In genomic region chr12:57090924-57091632, GRCh38 we compare ENCODE assay signal across 7 cellular contexts.
DNase-seq lines count a peak whose midpoint lies in the region; ATAC-seq lines count a peak whose summit lies in the region.
"Had no signal": no experiment of that assay in that cellular context is flagged by ENCODE, and none has a peak within 500 bp of the region (broad histone marks: within the 10 kb centered on the region; RNA-seq: fewer than 3 reads in every experiment).

No MANE protein-coding gene starts in this region.

- H3K4me3 Mint-ChIP-seq in stimulated activated naive CD8-positive, alpha-beta T cell treated with anti-CD3 and anti-CD28 coated beads, Interleukin-15, amount 100 ng/mL, for 72 hours = peak overlapping the region; percentile 68 to 93

- H3K27me3 Mint-ChIP-seq in stimulated activated naive CD8-positive, alpha-beta T cell treated with anti-CD3 and anti-CD28 coated beads, Interleukin-15, amount 100 ng/mL, for 72 hours = no peaks in the 10 kb centered on the region

- peak; percentile 9 for DNase-seq in NCI-H2227 (lab: John Stamatoyannopoulos, UW; ENCODE audit: unreplicated experiment)
- no peak for DNase-seq in NCI-H2227 treated with DMSO at 0.1 percent for 48 hours (lab: John Stamatoyannopoulos, UW)
- DNase-seq in fibroblast of gingiva (ENCODE audit: low read depth) = peak; percentile 69
- DNase-seq in stimulated activated naive CD8-positive, alpha-beta T cell treated with anti-CD3 and anti-CD28 coated beads, Interleukin-15, amount 100 ng/mL, for 72 hours = no peak
- DNase-seq: NCI-H446 had no signal

- no peak overlapping the region for H3K27ac Mint-ChIP-seq in stimulated activated naive CD8-positive, alpha-beta T cell treated with anti-CD3 and anti-CD28 coated beads, Interleukin-15, amount 100 ng/mL, for 72 hours

- H3K4me1 Mint-ChIP-seq in stimulated activated naive CD8-positive, alpha-beta T cell treated with anti-CD3 and anti-CD28 coated beads, Interleukin-15, amount 100 ng/mL, for 72 hours = peaks cover 72% of the 10 kb centered on the region

- H3K9me3 Mint-ChIP-seq in stimulated activated naive CD8-positive, alpha-beta T cell treated with anti-CD3 and anti-CD28 coated beads, Interleukin-15, amount 100 ng/mL, for 72 hours = no peaks in the 10 kb centered on the region

- ATAC-seq in stimulated activated naive CD8-positive, alpha-beta T cell treated with anti-CD3 and anti-CD28 coated beads, Interleukin-15, amount 100 ng/mL, for 72 hours = no peak
- ATAC-seq in HG02678 (IDR thresholded peaks at IDR 0.05; ENCODE audit: unreplicated experiment) (no peak), GM19328 (IDR thresholded peaks at IDR 0.05; ENCODE audit: unreplicated experiment) (no peak)

Comparison
In these comparisons a context has a peak if more than half of its experiments do, and no peak if none do; other contexts are left out.
1. DNase-seq: peak in NCI-H2227 (single experiment) and fibroblast of gingiva (single experiment); none in NCI-H2227 treated with DMSO at 0.1 percent for 48 hours (single experiment) and stimulated activated naive CD8-positive, alpha-beta T cell treated with anti-CD3 and anti-CD28 coated beads, Interleukin-15, amount 100 ng/mL, for 72 hours (0 of 2).